In the genomic region with DNA sequence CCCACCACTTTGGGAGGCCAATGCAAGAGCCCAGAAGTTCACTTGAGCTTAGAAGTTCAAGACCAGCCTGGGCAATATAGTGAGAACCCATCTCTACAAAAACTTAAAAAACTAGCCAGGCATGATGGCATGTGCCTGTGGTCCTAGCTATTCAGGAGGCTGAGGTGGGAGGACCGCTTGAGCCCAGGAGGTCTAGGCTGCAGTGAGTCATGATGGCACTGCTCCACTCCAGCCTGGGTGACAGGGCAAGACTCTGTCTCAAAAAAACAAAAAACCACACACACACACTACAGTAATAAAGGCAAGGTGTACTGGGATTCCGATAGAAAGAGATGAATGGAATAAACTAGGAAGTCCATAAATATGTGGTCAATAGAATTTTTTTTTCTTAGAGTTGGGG, we compare ENCODE assay signal across 21 cellular contexts. TPM values are rescaled to one million over a fixed set of nuclear protein-coding genes. Genes with fewer than 3 reads are reported as not detected.
DNase-seq lines count a peak whose midpoint lies in the region.
"Had no signal": no experiment of that assay in that cellular context is flagged by ENCODE, and none has a peak within 500 bp of the region (broad histone marks: within the 10 kb centered on the region; RNA-seq: fewer than 3 reads in every experiment).

No MANE protein-coding gene starts in this region.

- DNase-seq in Daoy (ENCODE audit: low read depth) = peak; percentile 72
- peak; percentile 38 for DNase-seq in M059J (ENCODE audit: low read depth)
- peak; percentile 37 for DNase-seq in RPMI7951 (ENCODE audit: low read depth)
- DNase-seq in NCI-H1436 treated with DMSO at 0.1 percent for 48 hours (lab: John Stamatoyannopoulos, UW) = no peak
- no peak for DNase-seq in activated gamma-delta T cell (lab: John Stamatoyannopoulos, UW)
- DNase-seq in SHP77 treated with DMSO at 0.1 percent for 48 hours (lab: John Stamatoyannopoulos, UW) = no peak
- DNase-seq: 8988T; ACHN; BE2C; C1 segment of cervical spinal cord; CD4-positive, alpha-beta memory T cell; CD4-positive, CD25-positive, alpha-beta regulatory T cell; CD8-positive, alpha-beta memory T cell; COR-L47; DMS 273 treated with DMSO at 0.1 percent for 48 hours; DMS153; DMS53; DMS79; DND-41; GF-D8 had no signal

RNA-seq across cellular contexts. Expression of a gene that starts 35.6 kb away (rescaled TPM):
- not detected in 2 replicates for total RNA-seq in Daoy (2014; rRNA removed; shearing (Covaris generic))
- not detected in 2 replicates for total RNA-seq in M059J (2014; rRNA removed; shearing (Covaris generic))
- not detected in 2 replicates for total RNA-seq in RPMI7951 (2014; rRNA removed; shearing (Covaris generic))
- total RNA-seq: A673; CD4-positive, alpha-beta memory T cell; CD8-positive, alpha-beta memory T cell had no signal

RNA-seq across cellular contexts. Expression of a gene that starts 43.2 kb away (rescaled TPM):
- total RNA-seq in Daoy (2014; rRNA removed; shearing (Covaris generic)) = 0.77 and 5.0 TPM in 2 replicates
- total RNA-seq in M059J (2014; rRNA removed; shearing (Covaris generic)) = 5.6 and 7.3 TPM in 2 replicates
- total RNA-seq in RPMI7951 (2014; rRNA removed; shearing (Covaris generic)) = 4.4 and 10.3 TPM in 2 replicates
- total RNA-seq: CD4-positive, CD25-positive, alpha-beta regulatory T cell; CD8-positive, alpha-beta memory T cell had no signal

Comparison
In these comparisons a context has a peak if more than half of its experiments do, and no peak if none do; other contexts are left out.
1. DNase-seq: peak in Daoy (single experiment), M059J (single experiment) and RPMI7951 (single experiment); none in NCI-H1436 treated with DMSO at 0.1 percent for 48 hours (single experiment), activated gamma-delta T cell (single experiment) and SHP77 treated with DMSO at 0.1 percent for 48 hours (single experiment).